1 cellular context compared by ENCODE assay signal in genomic region chr1:25998075-25998761, GRCh38.
TF ChIP-seq lines count a peak whose summit lies in the region.

No MANE protein-coding gene starts in this region.

TF ChIP-seq in GM12878, 131 proteins besides CTCF, POLR2A, EP300 and RAD21 (continued from another document and continues in another):
- TF ChIP-seq HSF1 (IDR thresholded peaks at IDR 0.05; ENCODE audit: low read depth, low read length) (peak; percentile 90), SPI1 (IDR thresholded peaks at IDR 0.05; ENCODE audit: borderline replicate concordance, insufficient read depth, low read depth, low read length) (peak; percentile 50; the same call in 1 of the 2 replicates), HDGF (IDR thresholded peaks at IDR 0.05) (no peak), TBL1XR1 (IDR thresholded peaks at IDR 0.05; ENCODE audit: low read depth, low read length) (peak; percentile 69; the same call in 1 of the 2 replicates), ZBED1 (IDR thresholded peaks at IDR 0.05; ENCODE audit: borderline replicate concordance) (no peak), RFX5 (IDR thresholded peaks at IDR 0.05; ENCODE audit: low read depth, low read length) (peak; percentile 38; the same call in 1 of the 2 replicates), IRF4 (IDR thresholded peaks at IDR 0.05; ENCODE audit: low read depth, low read length) (peak; percentile 93), ZBTB4 (CRISPR knock-in tag; IDR thresholded peaks at IDR 0.05) (no peak), DPF2 (IDR thresholded peaks at IDR 0.05) (peak; percentile 72), ZNF592 (IDR thresholded peaks at IDR 0.05) (peak; percentile 85), ZNF622 (IDR thresholded peaks at IDR 0.05) (no peak), BMI1 (IDR thresholded peaks at IDR 0.05; ENCODE audit: borderline replicate concordance) (no peak), ZBTB40 (IDR thresholded peaks at IDR 0.05; ENCODE audit: borderline replicate concordance) (peak; percentile 95), FOS (IDR thresholded peaks at IDR 0.05; ENCODE audit: borderline replicate concordance, extremely low read depth, insufficient read length) (no peak), CEBPZ (IDR thresholded peaks at IDR 0.05; ENCODE audit: low read depth, low read length) (no peak; the same call in 1 of the 2 replicates), CBX5 (IDR thresholded peaks at IDR 0.05; ENCODE audit: low read depth) (peak; percentile 68; the same call in 1 of the 2 replicates), RUNX3 (IDR thresholded peaks at IDR 0.05; ENCODE audit: low read length) (peak; percentile 94), IRF3 (IDR thresholded peaks at IDR 0.05) (peak; percentile 45; the same call in 1 of the 2 replicates), NR2C2 (IDR thresholded peaks at IDR 0.05; ENCODE audit: borderline replicate concordance, control insufficient read depth, insufficient read length, low read depth) (no peak), ATF3 (IDR thresholded peaks at IDR 0.05; ENCODE audit: borderline replicate concordance, extremely low read depth, low read depth, low read length) (peak; percentile 80; the same call in 1 of the 2 replicates), HDAC6 (IDR thresholded peaks at IDR 0.05; ENCODE audit: unreplicated experiment) (no peak), KAT2A (conservative IDR thresholded peaks at IDR 0.05; ENCODE audit: control insufficient read depth, low read depth, low read length) (no peak), REST (IDR thresholded peaks at IDR 0.05; ENCODE audit: low read depth, low read length) (no peak), YY1 (IDR thresholded peaks at IDR 0.05; ENCODE audit: low read depth, low read length) (peak; percentile 95), MEF2A (IDR thresholded peaks at IDR 0.05; ENCODE audit: insufficient read depth, low read depth, low read length) (peak; percentile 71), ESRRA (IDR thresholded peaks at IDR 0.05; ENCODE audit: low read length) (peak; percentile 77; the same call in 1 of the 2 replicates), TCF7 (IDR thresholded peaks at IDR 0.05; ENCODE audit: borderline replicate concordance) (0 out of 2 replicates have a peak, but pooled peaks have one; percentile 14), EZH2 (IDR thresholded peaks at IDR 0.05; ENCODE audit: borderline replicate concordance, control insufficient read depth, low read depth, low read length) (no peak), IRF5 (IDR thresholded peaks at IDR 0.05; ENCODE audit: borderline replicate concordance) (no peak; the same call in 1 of the 2 replicates), CHD2 (IDR thresholded peaks at IDR 0.05; ENCODE audit: borderline replicate concordance, low read depth, low read length) (peak; percentile 98), FOXM1 (IDR thresholded peaks at IDR 0.05; ENCODE audit: low read depth, low read length) (peak; percentile 87)
